In genomic region chr22:49986325-49986724, GRCh38 we compare ENCODE assay signal across 39 cellular contexts. TPM values are rescaled to one million over a fixed set of nuclear protein-coding genes. Genes with fewer than 3 reads are reported as not detected.
"Had no signal": no experiment of that assay in that cellular context is flagged by ENCODE, and none has a peak within 500 bp of the region (broad histone marks: within the 10 kb centered on the region; RNA-seq: fewer than 3 reads in every experiment).

No MANE protein-coding gene starts in this region.

- H3K9ac ChIP-seq: KMS-11 had no signal

- H3K27me3 ChIP-seq: MG63 had no signal

- H3K4me3 ChIP-seq: MG63 had no signal

- DNase-seq: Karpas-422, Kasumi-1, MG63, MM.1S, MV-4-11, NCI-H1048, NCI-H1092, NCI-H1092 treated with DMSO at 0.1 percent for 48 hours, NCI-H1105, NCI-H1105 treated with DMSO at 0.1 percent for 48 hours, NCI-H1417, NCI-H1417 treated with DMSO at 0.1 percent for 48 hours, NCI-H1436, NCI-H1436 treated with DMSO at 0.1 percent for 48 hours, NCI-H146, NCI-H1694, NCI-H1694 treated with DMSO at 0.1 percent for 48 hours, NCI-H187, NCI-H187 treated with DMSO at 0.1 percent for 48 hours, NCI-H1930, NCI-H2029, NCI-H2029 treated with DMSO at 0.1 percent for 48 hours, NCI-H2081, NCI-H2081 treated with DMSO at 0.1 percent for 48 hours, NCI-H2107, NCI-H2171, NCI-H2171 treated with DMSO at 0.1 percent for 48 hours, NCI-H2227 treated with DMSO at 0.1 percent for 48 hours, NCI-H226, NCI-H345, NCI-H446, NCI-H446 treated with DMSO at 0.1 percent for 48 hours, NCI-H510A, NCI-H510A treated with DMSO at 0.1 percent for 48 hours had no signal

- H3K27ac ChIP-seq: KMS-11 had no signal

- H3K36me3 ChIP-seq: MG63 had no signal

- H3K4me2 ChIP-seq: KMS-11 had no signal

RNA-seq across cellular contexts. Expression of gene IL17REL, which starts 26.2 kb away (rescaled TPM):
- total RNA-seq: LHCN-M2, M059J, MCF 10A, NCI-H460 had no signal
